Comparison of ENCODE assay signal across 9 cellular contexts in the genomic region with DNA sequence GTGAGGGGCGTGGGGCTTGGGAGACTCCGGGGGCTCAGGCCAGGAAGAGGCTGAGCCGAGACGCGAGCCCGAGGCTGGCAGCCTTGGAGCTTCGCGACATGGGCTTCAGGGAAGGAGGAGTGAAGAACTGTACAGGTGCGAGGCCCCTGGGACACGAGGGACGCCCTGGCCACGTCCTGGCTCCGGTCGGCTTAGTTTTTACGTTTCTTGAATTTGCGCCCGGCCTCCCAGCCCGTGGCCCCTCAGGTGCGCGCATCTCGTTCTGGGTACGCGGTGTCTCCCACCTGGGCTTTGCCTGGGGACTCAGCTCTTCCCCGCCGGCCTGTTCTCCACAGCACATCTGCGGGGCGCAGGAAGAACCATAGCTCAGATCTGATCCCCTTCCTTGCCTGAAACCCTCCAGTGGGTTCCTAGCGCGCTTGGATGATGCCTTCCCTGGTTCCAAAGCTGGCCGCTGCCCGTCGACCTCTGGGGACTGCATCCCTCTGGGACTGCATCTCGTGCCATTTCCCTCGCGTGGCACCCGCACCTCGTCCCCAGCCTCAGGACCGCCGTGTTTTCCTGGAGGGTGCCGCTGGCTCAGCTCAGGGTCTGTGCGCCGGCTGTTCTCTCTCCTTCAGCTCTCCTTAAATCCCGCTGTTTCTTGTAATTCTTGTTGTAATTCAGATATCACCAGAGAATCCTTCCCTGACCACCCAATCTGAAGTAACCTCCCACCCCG. TPM values are rescaled to one million over a fixed set of nuclear protein-coding genes. Genes with fewer than 3 reads are reported as not detected.
DNase-seq lines count a peak whose midpoint lies in the region; ATAC-seq and TF ChIP-seq lines count a peak whose summit lies in the region.
"Had no signal": no experiment of that assay in that cellular context is flagged by ENCODE, and none has a peak within 500 bp of the region (broad histone marks: within the 10 kb centered on the region; RNA-seq: fewer than 3 reads in every experiment).

No MANE protein-coding gene starts in this region.

- no peaks in the 10 kb centered on the region for H3K9me3 ChIP-seq in left lung
- no peaks in the 10 kb centered on the region for H3K9me3 ChIP-seq in testis

- 3 to 10% methylated on average over 33 to 41 of the region's 44 CpGs for WGBS in testis, 2 donors

- no peak for TF ChIP-seq POLR2A in testis (IDR thresholded peaks at IDR 0.05)

- peak overlapping the region; percentile 42 for H3K27ac Mint-ChIP-seq in activated CD4-positive, alpha-beta T cell treated with anti-CD3 and anti-CD28 coated beads, Interleukin-2, amount 10 ng/mL, durations not matched to agents 7 days and 5 days

- peaks cover 17% of the 10 kb centered on the region for H3K4me1 Mint-ChIP-seq in activated CD4-positive, alpha-beta T cell treated with anti-CD3 and anti-CD28 coated beads, Interleukin-2, amount 10 ng/mL, durations not matched to agents 7 days and 5 days

- CTCF ChIA-PET in activated CD4-positive, alpha-beta T cell treated with anti-CD3 and anti-CD28 coated beads, Interleukin-2, amount 10 ng/mL, durations not matched to agents 7 days and 5 days (lab: Charles Lee) = interaction anchor here (1.3 kb wide), 1 partner anchor 25 kb away, joined by 4 read pairs; no protein-coding TSS in a partner anchor

- H3K4me1 ChIP-seq in left lung (peaks cover 7 to 15% of the 10 kb centered on the region in 2 donors), testis (peaks cover 9% of the 10 kb centered on the region)

- H3K27me3 Mint-ChIP-seq in activated CD4-positive, alpha-beta T cell treated with anti-CD3 and anti-CD28 coated beads, Interleukin-2, amount 10 ng/mL, durations not matched to agents 7 days and 5 days = peaks cover 20% of the 10 kb centered on the region

- in situ Hi-C loops in ACHN (cut with HindIII; ENCODE audit: low pct_ligation_motif_present, low pct_unique_long_range_greater_than_20kb, low sequenced_read_pairs) = no loop called here

- H3K27me3 ChIP-seq in left lung (peaks cover 0 to 19% of the 10 kb centered on the region in 2 donors), testis (no peaks in the 10 kb centered on the region)

- TF ChIP-seq CTCF in left lung (IDR thresholded peaks at IDR 0.05) (no peak), testis (IDR thresholded peaks at IDR 0.05) (no peak)

- peak overlapping the region; percentile 94 for H3K4me3 Mint-ChIP-seq in activated CD4-positive, alpha-beta T cell treated with anti-CD3 and anti-CD28 coated beads, Interleukin-2, amount 10 ng/mL, durations not matched to agents 7 days and 5 days

- H3K4me3 ChIP-seq in left lung (peak overlapping the region; percentile 64 to 72), testis (peak overlapping the region; percentile 81 to 88)

- H3K36me3 Mint-ChIP-seq in activated CD4-positive, alpha-beta T cell treated with anti-CD3 and anti-CD28 coated beads, Interleukin-2, amount 10 ng/mL, durations not matched to agents 7 days and 5 days (ENCODE audit: low read depth) = no peaks in the 10 kb centered on the region

- POLR2A ChIA-PET in activated CD4-positive, alpha-beta T cell treated with anti-CD3 and anti-CD28 coated beads, Interleukin-2, amount 10 ng/mL, durations not matched to agents 7 days and 5 days (lab: Charles Lee) = no interaction called here

- intact Hi-C loops in left lung (cut with DNase I) (no loop called here), testis (cut with DNase I; ENCODE audit: low total_unique reads) (no loop called here)

- no peaks in the 10 kb centered on the region for H3K36me3 ChIP-seq in left lung
- H3K36me3 ChIP-seq in testis (ENCODE audit: low read depth, missing control alignments) = no peaks in the 10 kb centered on the region

- no peak for DNase-seq in activated CD4-positive, alpha-beta T cell treated with anti-CD3 and anti-CD28 coated beads, Interleukin-2, amount 10 ng/mL, durations not matched to agents 7 days and 5 days
- DNase-seq in activated CD4-positive, alpha-beta T cell treated with anti-CD3 and anti-CD28 coated beads, Interleukin-2, amount 50 U/mL, for 4 hours = no peak
- peak; percentile 32 for DNase-seq in HK-2 (ENCODE audit: unreplicated experiment)
- peak; percentile 44 for DNase-seq in astrocyte of the hippocampus (ENCODE audit: low read depth, low spot score)
- DNase-seq in left lung = peak in 1 of 2 donors; percentile 73
- DNase-seq in testis = no peak
- no peak for DNase-seq in GOT3 (lab: John Stamatoyannopoulos, UW)
- DNase-seq in ACHN = no peak

- no peaks in the 10 kb centered on the region for H3K9me3 Mint-ChIP-seq in activated CD4-positive, alpha-beta T cell treated with anti-CD3 and anti-CD28 coated beads, Interleukin-2, amount 10 ng/mL, durations not matched to agents 7 days and 5 days

- no peak overlapping the region for H3K27ac ChIP-seq in left lung
- H3K27ac ChIP-seq in testis = peak overlapping the region; percentile 48 to 71
- H3K27ac ChIP-seq: epithelial cell of prostate had no signal

- ATAC-seq in left lung = no peak

RNA-seq across cellular contexts. Expression of gene CHCHD6, which starts 0.6 kb away (rescaled TPM):
- total RNA-seq in activated CD4-positive, alpha-beta T cell treated with anti-CD3 and anti-CD28 coated beads, Interleukin-2, amount 10 ng/mL, durations not matched to agents 7 days and 5 days = 1 to 10 TPM; 5.4 to 7.4 TPM
- total RNA-seq in left lung = 10 to 100 TPM; 11.8 to 11.9 TPM
- 10 to 100 TPM; 47.6 to 49.9 TPM for total RNA-seq in testis
- 84.6 TPM for polyA plus RNA-seq in testis (ENCODE audit: insufficient read depth, low read depth, low replicate concordance)

RNA-seq across cellular contexts. Expression of gene TXNRD3, which starts 49.7 kb away (rescaled TPM):
- 1 to 10 TPM in 1 of 2 experiments, under 1 TPM in 1; 0.94 to 1.3 TPM for total RNA-seq in activated CD4-positive, alpha-beta T cell treated with anti-CD3 and anti-CD28 coated beads, Interleukin-2, amount 10 ng/mL, durations not matched to agents 7 days and 5 days
- total RNA-seq in left lung (10 to 100 TPM in 1 of 2 donors, 1 to 10 TPM in 1; 9.6 to 12.6 TPM), testis (10 to 100 TPM; 25.7 to 34.3 TPM)
- 67.9 TPM for polyA plus RNA-seq in testis (ENCODE audit: insufficient read depth, low read depth, low replicate concordance)

Comparison
In these comparisons a context has a peak if more than half of its experiments do, and no peak if none do; other contexts are left out.
1. DNase-seq: peak in HK-2 (single experiment) and astrocyte of the hippocampus (single experiment); none in activated CD4-positive, alpha-beta T cell treated with anti-CD3 and anti-CD28 coated beads, Interleukin-2, amount 10 ng/mL, durations not matched to agents 7 days and 5 days (single experiment), activated CD4-positive, alpha-beta T cell treated with anti-CD3 and anti-CD28 coated beads, Interleukin-2, amount 50 U/mL, for 4 hours (0 of 2), testis (single experiment), GOT3 (single experiment) and ACHN (single experiment).
2. H3K27ac ChIP-seq: peak in testis (2 of 2); none in left lung (0 of 2).
3. RNA of gene TXNRD3, which starts 49.7 kb away (total RNA-seq): 25.7 to 34.3 TPM in testis and 9.6 to 12.6 TPM in left lung; 0.94 to 1.3 TPM in activated CD4-positive, alpha-beta T cell treated with anti-CD3 and anti-CD28 coated beads, Interleukin-2, amount 10 ng/mL, durations not matched to agents 7 days and 5 days; every median in the first group is over 4 times any median in the second.